8 cellular contexts compared by ENCODE assay signal in the genomic region with DNA sequence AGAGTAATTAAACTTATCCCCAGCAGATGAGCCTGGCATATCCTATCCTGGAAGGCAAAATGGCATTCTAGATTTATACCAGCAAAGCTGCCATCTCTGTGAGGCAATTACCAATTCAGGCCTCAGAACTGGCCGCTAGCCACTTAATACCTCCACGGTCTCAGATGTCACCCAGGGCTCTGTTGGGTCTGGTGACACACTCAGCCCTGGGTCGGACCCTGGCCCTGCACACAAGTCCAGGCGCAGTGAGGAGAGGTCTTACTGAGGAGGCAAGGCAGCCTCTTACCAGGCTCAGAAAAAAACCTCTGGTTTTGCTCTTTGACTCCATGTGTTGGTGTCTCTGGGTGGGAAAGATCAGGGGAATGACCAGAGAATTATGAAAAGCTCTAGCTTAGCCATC.
"Had no signal": no experiment of that assay in that cellular context is flagged by ENCODE, and none has a peak within 500 bp of the region (broad histone marks: within the 10 kb centered on the region; RNA-seq: fewer than 3 reads in every experiment).

No MANE protein-coding gene starts in this region.

- H3K27ac Mint-ChIP-seq: GM23338, H9, HFFc6 had no signal

- H3K4me3 Mint-ChIP-seq: GM23338, H9, HFFc6 had no signal

- H3K9me3 Mint-ChIP-seq: GM23338, H9 had no signal

- DNase-seq: GM23248, GOT3, H7, HCEC 1CT, HFFc6 had no signal

- ATAC-seq: GM23338, HCT116 had no signal
